ENCODE assay signal across 1 cellular context in genomic region chr19:11155373-11156120, GRCh38.
A peak's percentile ranks its signal among the peaks of the same experiment; 100 is the strongest.
TF ChIP-seq lines count a peak whose summit lies in the region.

A gene with protein sequence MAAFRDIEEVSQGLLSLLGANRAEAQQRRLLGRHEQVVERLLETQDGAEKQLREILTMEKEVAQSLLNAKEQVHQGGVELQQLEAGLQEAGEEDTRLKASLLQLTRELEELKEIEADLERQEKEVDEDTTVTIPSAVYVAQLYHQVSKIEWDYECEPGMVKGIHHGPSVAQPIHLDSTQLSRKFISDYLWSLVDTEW (minus strand): TSS chr19:11155782. CDS start chr19:11155776, 6 bp downstream.

TF ChIP-seq in K562, 482 proteins besides CTCF, POLR2A, EP300 and RAD21 (continued from another document and continues in another):
- TF ChIP-seq TCF15 (CRISPR knock-in tag; IDR thresholded peaks at IDR 0.05) (no peak), IFI16 (CRISPR knock-in tag; IDR thresholded peaks at IDR 0.05) (0 out of 2 replicates have a peak, but pooled peaks have one; percentile 43), HES1 (IDR thresholded peaks at IDR 0.05; ENCODE audit: low read depth) (no peak), ATF7 (IDR thresholded peaks at IDR 0.05) (peak; percentile 81), CBFA2T3 (IDR thresholded peaks at IDR 0.05) (no peak), CUX1 (CRISPR knock-in tag; IDR thresholded peaks at IDR 0.05) (no peak), ELK3 (CRISPR knock-in tag; IDR thresholded peaks at IDR 0.05) (no peak), ZNF165 (CRISPR knock-in tag; IDR thresholded peaks at IDR 0.05; ENCODE audit: borderline replicate concordance) (no peak), CREBBP (IDR thresholded peaks at IDR 0.05; ENCODE audit: low read depth, low read length) (no peak), KLF16 (IDR thresholded peaks at IDR 0.05) (peak; percentile 89), ELK1 (CRISPR knock-in tag; IDR thresholded peaks at IDR 0.05) (no peak), HNRNPLL (IDR thresholded peaks at IDR 0.05; ENCODE audit: low read depth, low read length, poor library complexity, severe bottlenecking) (peak; percentile 65), ZNF431 (CRISPR knock-in tag; IDR thresholded peaks at IDR 0.05) (no peak), ETV5 (CRISPR knock-in tag; IDR thresholded peaks at IDR 0.05; ENCODE audit: low read depth) (no peak), HDAC6 (IDR thresholded peaks at IDR 0.05; ENCODE audit: low read depth, low read length) (no peak), ARID3B (CRISPR knock-in tag; IDR thresholded peaks at IDR 0.05; ENCODE audit: borderline replicate concordance) (no peak), NFYB (IDR thresholded peaks at IDR 0.05; ENCODE audit: extremely low read depth, insufficient read length) (peak; percentile 85), TFAM (CRISPR knock-in tag; conservative IDR thresholded peaks at IDR 0.05) (no peak), ZNF436 (CRISPR knock-in tag; IDR thresholded peaks at IDR 0.05) (0 out of 2 replicates have a peak, but pooled peaks have one; percentile 27), SMAD3 (CRISPR knock-in tag; conservative IDR thresholded peaks at IDR 0.05) (0 out of 2 replicates have a peak, but pooled peaks have one; percentile 37), POLR2G (IDR thresholded peaks at IDR 0.05; ENCODE audit: low read depth, low read length) (peak; percentile 100), ZFX (CRISPR knock-in tag; IDR thresholded peaks at IDR 0.05) (peak; percentile 77), PTBP1 (IDR thresholded peaks at IDR 0.05; ENCODE audit: low read depth, low read length) (0 out of 2 replicates have a peak, but pooled peaks have one; percentile 48), KDM2B (CRISPR knock-in tag; IDR thresholded peaks at IDR 0.05) (no peak), PCBP2 (IDR thresholded peaks at IDR 0.05; ENCODE audit: low read depth, low read length, poor library complexity, severe bottlenecking) (no peak), GMEB1 (CRISPR knock-in tag; IDR thresholded peaks at IDR 0.05) (no peak), ZNF695 (CRISPR knock-in tag; IDR thresholded peaks at IDR 0.05) (0 out of 2 replicates have a peak, but pooled peaks have one; percentile 30), EGR1 (conservative IDR thresholded peaks at IDR 0.05) (0 out of 2 replicates have a peak, but pooled peaks have one; percentile 3), ZNF140 (CRISPR knock-in tag; IDR thresholded peaks at IDR 0.05) (no peak)
- TF ChIP-seq, protein P1, sequence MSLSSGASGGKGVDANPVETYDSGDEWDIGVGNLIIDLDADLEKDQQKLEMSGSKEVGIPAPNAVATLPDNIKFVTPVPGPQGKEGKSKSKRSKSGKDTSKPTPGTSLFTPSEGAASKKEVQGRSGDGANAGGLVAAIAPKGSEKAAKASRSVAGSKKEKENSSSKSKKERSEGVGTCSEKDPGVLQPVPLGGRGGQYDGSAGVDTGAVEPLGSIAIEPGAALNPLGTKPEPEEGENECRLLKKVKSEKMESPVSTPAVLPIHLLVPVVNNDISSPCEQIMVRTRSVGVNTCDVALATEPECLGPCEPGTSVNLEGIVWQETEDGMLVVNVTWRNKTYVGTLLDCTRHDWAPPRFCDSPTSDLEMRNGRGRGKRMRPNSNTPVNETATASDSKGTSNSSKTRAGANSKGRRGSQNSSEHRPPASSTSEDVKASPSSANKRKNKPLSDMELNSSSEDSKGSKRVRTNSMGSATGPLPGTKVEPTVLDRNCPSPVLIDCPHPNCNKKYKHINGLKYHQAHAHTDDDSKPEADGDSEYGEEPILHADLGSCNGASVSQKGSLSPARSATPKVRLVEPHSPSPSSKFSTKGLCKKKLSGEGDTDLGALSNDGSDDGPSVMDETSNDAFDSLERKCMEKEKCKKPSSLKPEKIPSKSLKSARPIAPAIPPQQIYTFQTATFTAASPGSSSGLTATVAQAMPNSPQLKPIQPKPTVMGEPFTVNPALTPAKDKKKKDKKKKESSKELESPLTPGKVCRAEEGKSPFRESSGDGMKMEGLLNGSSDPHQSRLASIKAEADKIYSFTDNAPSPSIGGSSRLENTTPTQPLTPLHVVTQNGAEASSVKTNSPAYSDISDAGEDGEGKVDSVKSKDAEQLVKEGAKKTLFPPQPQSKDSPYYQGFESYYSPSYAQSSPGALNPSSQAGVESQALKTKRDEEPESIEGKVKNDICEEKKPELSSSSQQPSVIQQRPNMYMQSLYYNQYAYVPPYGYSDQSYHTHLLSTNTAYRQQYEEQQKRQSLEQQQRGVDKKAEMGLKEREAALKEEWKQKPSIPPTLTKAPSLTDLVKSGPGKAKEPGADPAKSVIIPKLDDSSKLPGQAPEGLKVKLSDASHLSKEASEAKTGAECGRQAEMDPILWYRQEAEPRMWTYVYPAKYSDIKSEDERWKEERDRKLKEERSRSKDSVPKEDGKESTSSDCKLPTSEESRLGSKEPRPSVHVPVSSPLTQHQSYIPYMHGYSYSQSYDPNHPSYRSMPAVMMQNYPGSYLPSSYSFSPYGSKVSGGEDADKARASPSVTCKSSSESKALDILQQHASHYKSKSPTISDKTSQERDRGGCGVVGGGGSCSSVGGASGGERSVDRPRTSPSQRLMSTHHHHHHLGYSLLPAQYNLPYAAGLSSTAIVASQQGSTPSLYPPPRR (CRISPR knock-in tag; IDR thresholded peaks at IDR 0.05; ENCODE audit: borderline replicate concordance) = no peak
- TF ChIP-seq, protein P2, sequence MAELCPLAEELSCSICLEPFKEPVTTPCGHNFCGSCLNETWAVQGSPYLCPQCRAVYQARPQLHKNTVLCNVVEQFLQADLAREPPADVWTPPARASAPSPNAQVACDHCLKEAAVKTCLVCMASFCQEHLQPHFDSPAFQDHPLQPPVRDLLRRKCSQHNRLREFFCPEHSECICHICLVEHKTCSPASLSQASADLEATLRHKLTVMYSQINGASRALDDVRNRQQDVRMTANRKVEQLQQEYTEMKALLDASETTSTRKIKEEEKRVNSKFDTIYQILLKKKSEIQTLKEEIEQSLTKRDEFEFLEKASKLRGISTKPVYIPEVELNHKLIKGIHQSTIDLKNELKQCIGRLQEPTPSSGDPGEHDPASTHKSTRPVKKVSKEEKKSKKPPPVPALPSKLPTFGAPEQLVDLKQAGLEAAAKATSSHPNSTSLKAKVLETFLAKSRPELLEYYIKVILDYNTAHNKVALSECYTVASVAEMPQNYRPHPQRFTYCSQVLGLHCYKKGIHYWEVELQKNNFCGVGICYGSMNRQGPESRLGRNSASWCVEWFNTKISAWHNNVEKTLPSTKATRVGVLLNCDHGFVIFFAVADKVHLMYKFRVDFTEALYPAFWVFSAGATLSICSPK (IDR thresholded peaks at IDR 0.05; ENCODE audit: borderline replicate concordance) = no peak
- TF ChIP-seq, protein P3, sequence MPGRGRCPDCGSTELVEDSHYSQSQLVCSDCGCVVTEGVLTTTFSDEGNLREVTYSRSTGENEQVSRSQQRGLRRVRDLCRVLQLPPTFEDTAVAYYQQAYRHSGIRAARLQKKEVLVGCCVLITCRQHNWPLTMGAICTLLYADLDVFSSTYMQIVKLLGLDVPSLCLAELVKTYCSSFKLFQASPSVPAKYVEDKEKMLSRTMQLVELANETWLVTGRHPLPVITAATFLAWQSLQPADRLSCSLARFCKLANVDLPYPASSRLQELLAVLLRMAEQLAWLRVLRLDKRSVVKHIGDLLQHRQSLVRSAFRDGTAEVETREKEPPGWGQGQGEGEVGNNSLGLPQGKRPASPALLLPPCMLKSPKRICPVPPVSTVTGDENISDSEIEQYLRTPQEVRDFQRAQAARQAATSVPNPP (IDR thresholded peaks at IDR 0.05; ENCODE audit: borderline replicate concordance, insufficient read depth, insufficient read length) = no peak
